13 cellular contexts compared by ENCODE assay signal in genomic region chr19:35754365-35755139, GRCh38. TPM values are rescaled to one million over a fixed set of nuclear protein-coding genes. Genes with fewer than 3 reads are reported as not detected.
DNase-seq lines count a peak whose midpoint lies in the region; ATAC-seq and TF ChIP-seq lines count a peak whose summit lies in the region.
"Had no signal": no experiment of that assay in that cellular context is flagged by ENCODE, and none has a peak within 500 bp of the region (broad histone marks: within the 10 kb centered on the region; RNA-seq: fewer than 3 reads in every experiment).

No MANE protein-coding gene starts in this region.

- CTCF ChIA-PET in activated naive CD4-positive, alpha-beta T cell treated with anti-CD3 and anti-CD28 coated beads, Interleukin-2, amount 10 ng/mL, durations not matched to agents 7 days and 5 days (lab: Charles Lee) = no interaction called here

- TF ChIP-seq CTCF in type B pancreatic cell (conservative IDR thresholded peaks at IDR 0.05) = no peak
- no peak for TF ChIP-seq CTCF in GM10266 (IDR thresholded peaks at IDR 0.05; ENCODE audit: control insufficient read depth, insufficient read depth, low read depth, missing control alignments)

- H3K27ac Mint-ChIP-seq in activated naive CD4-positive, alpha-beta T cell treated with anti-CD3 and anti-CD28 coated beads, Interleukin-2, amount 10 ng/mL, durations not matched to agents 7 days and 5 days = no peak overlapping the region
- peak overlapping the region in 1 of 2 donors; percentile 31 for H3K27ac Mint-ChIP-seq in effector memory CD8-positive, alpha-beta T cell
- no peak overlapping the region for H3K27ac Mint-ChIP-seq in natural killer cell treated with Interleukin-12 subunit alpha and Interleukin-12 subunit beta and Interleukin-15 and Interleukin-18, amount 100 ng/mL, for 72 hours
- H3K27ac Mint-ChIP-seq in type B pancreatic cell = peak overlapping the region; percentile 62
- H3K27ac Mint-ChIP-seq: activated CD8-positive, alpha-beta T cell treated with anti-CD3 and anti-CD28 coated beads, Interleukin-2, amount 10 ng/mL, durations not matched to agents 7 days and 5 days had no signal

- no peak for DNase-seq in activated naive CD4-positive, alpha-beta T cell treated with anti-CD3 and anti-CD28 coated beads, Interleukin-2, amount 10 ng/mL, durations not matched to agents 7 days and 5 days
- no peak for DNase-seq in activated naive CD4-positive, alpha-beta T cell treated with Interleukin-2 at 50 U/mL for 16 hours
- DNase-seq in effector memory CD8-positive, alpha-beta T cell = no peak
- DNase-seq in natural killer cell treated with Interleukin-12 subunit alpha and Interleukin-12 subunit beta and Interleukin-15 and Interleukin-18, amount 100 ng/mL, for 72 hours (ENCODE audit: low spot score) = no peak
- DNase-seq in type B pancreatic cell (ENCODE audit: extremely low spot score, unreplicated experiment) (no peak), NCI-H2107 (lab: John Stamatoyannopoulos, UW) (no peak), cortex of kidney (lab: John Stamatoyannopoulos, UW) (no peak), GM10266 (ENCODE audit: extremely low spot score) (no peak)
- DNase-seq: activated CD8-positive, alpha-beta T cell treated with anti-CD3 and anti-CD28 coated beads, Interleukin-2, amount 10 ng/mL, durations not matched to agents 7 days and 5 days; anterior cingulate cortex; NCI-H2029 treated with DMSO at 0.1 percent for 48 hours had no signal

- no peak for ATAC-seq in effector memory CD8-positive, alpha-beta T cell (replicated peaks)
- ATAC-seq in natural killer cell treated with Interleukin-12 subunit alpha and Interleukin-12 subunit beta and Interleukin-15 and Interleukin-18, amount 100 ng/mL, for 72 hours = no peak
- ATAC-seq: activated CD8-positive, alpha-beta T cell treated with anti-CD3 and anti-CD28 coated beads, Interleukin-2, amount 10 ng/mL, durations not matched to agents 7 days and 5 days; GM12878; K562 had no signal

- peak overlapping the region; percentile 32 for H3K4me3 Mint-ChIP-seq in activated naive CD4-positive, alpha-beta T cell treated with anti-CD3 and anti-CD28 coated beads, Interleukin-2, amount 10 ng/mL, durations not matched to agents 7 days and 5 days
- peak overlapping the region; percentile 33 to 59 for H3K4me3 Mint-ChIP-seq in effector memory CD8-positive, alpha-beta T cell
- H3K4me3 Mint-ChIP-seq in natural killer cell treated with Interleukin-12 subunit alpha and Interleukin-12 subunit beta and Interleukin-15 and Interleukin-18, amount 100 ng/mL, for 72 hours = peak overlapping the region; percentile 27
- peak overlapping the region; percentile 65 for H3K4me3 Mint-ChIP-seq in type B pancreatic cell
- H3K4me3 Mint-ChIP-seq: activated CD8-positive, alpha-beta T cell treated with anti-CD3 and anti-CD28 coated beads, Interleukin-2, amount 10 ng/mL, durations not matched to agents 7 days and 5 days had no signal

- peaks cover 18% of the 10 kb centered on the region for H3K36me3 Mint-ChIP-seq in activated naive CD4-positive, alpha-beta T cell treated with anti-CD3 and anti-CD28 coated beads, Interleukin-2, amount 10 ng/mL, durations not matched to agents 7 days and 5 days
- peaks cover 20% of the 10 kb centered on the region for H3K36me3 Mint-ChIP-seq in effector memory CD8-positive, alpha-beta T cell (ENCODE audit: insufficient read depth)
- no peaks in the 10 kb centered on the region for H3K36me3 Mint-ChIP-seq in natural killer cell treated with Interleukin-12 subunit alpha and Interleukin-12 subunit beta and Interleukin-15 and Interleukin-18, amount 100 ng/mL, for 72 hours
- H3K36me3 Mint-ChIP-seq in type B pancreatic cell = peaks cover 4% of the 10 kb centered on the region

- no peaks in the 10 kb centered on the region for H3K9me3 Mint-ChIP-seq in activated naive CD4-positive, alpha-beta T cell treated with anti-CD3 and anti-CD28 coated beads, Interleukin-2, amount 10 ng/mL, durations not matched to agents 7 days and 5 days
- H3K9me3 Mint-ChIP-seq in effector memory CD8-positive, alpha-beta T cell = no peaks in the 10 kb centered on the region
- H3K9me3 Mint-ChIP-seq in natural killer cell treated with Interleukin-12 subunit alpha and Interleukin-12 subunit beta and Interleukin-15 and Interleukin-18, amount 100 ng/mL, for 72 hours = no peaks in the 10 kb centered on the region
- no peaks in the 10 kb centered on the region for H3K9me3 Mint-ChIP-seq in type B pancreatic cell

- H3K4me1 Mint-ChIP-seq in activated naive CD4-positive, alpha-beta T cell treated with anti-CD3 and anti-CD28 coated beads, Interleukin-2, amount 10 ng/mL, durations not matched to agents 7 days and 5 days = peaks cover 42% of the 10 kb centered on the region
- H3K4me1 Mint-ChIP-seq in effector memory CD8-positive, alpha-beta T cell (ENCODE audit: low read depth in 2 of 2) = peaks cover 27 to 36% of the 10 kb centered on the region in 2 donors
- peaks cover 21 to 35% of the 10 kb centered on the region in 2 donors for H3K4me1 Mint-ChIP-seq in natural killer cell treated with Interleukin-12 subunit alpha and Interleukin-12 subunit beta and Interleukin-15 and Interleukin-18, amount 100 ng/mL, for 72 hours (ENCODE audit: low read depth in 2 of 2)
- H3K4me1 Mint-ChIP-seq in type B pancreatic cell (ENCODE audit: unreplicated experiment) = peaks cover 9% of the 10 kb centered on the region

- H3K27me3 Mint-ChIP-seq in activated naive CD4-positive, alpha-beta T cell treated with anti-CD3 and anti-CD28 coated beads, Interleukin-2, amount 10 ng/mL, durations not matched to agents 7 days and 5 days = peaks cover 13% of the 10 kb centered on the region
- peaks cover 0 to 7% of the 10 kb centered on the region in 2 donors for H3K27me3 Mint-ChIP-seq in effector memory CD8-positive, alpha-beta T cell
- H3K27me3 Mint-ChIP-seq in natural killer cell treated with Interleukin-12 subunit alpha and Interleukin-12 subunit beta and Interleukin-15 and Interleukin-18, amount 100 ng/mL, for 72 hours = peaks cover 0 to 11% of the 10 kb centered on the region in 2 donors
- H3K27me3 Mint-ChIP-seq in type B pancreatic cell = peaks cover 14% of the 10 kb centered on the region

RNA-seq across cellular contexts. Expression of gene HSPB6, which starts 2.3 kb away (rescaled TPM):
- total RNA-seq in natural killer cell treated with Interleukin-12 subunit alpha and Interleukin-12 subunit beta and Interleukin-15 and Interleukin-18, amount 100 ng/mL, for 72 hours = not detected
- total RNA-seq in type B pancreatic cell (ENCODE audit: low replicate concordance) = 0.43 and 0.60 TPM in 2 replicates

RNA-seq across cellular contexts. Expression of gene PROSER3, which starts 3.4 kb away (rescaled TPM):
- total RNA-seq in natural killer cell treated with Interleukin-12 subunit alpha and Interleukin-12 subunit beta and Interleukin-15 and Interleukin-18, amount 100 ng/mL, for 72 hours = 10 to 100 TPM; 36.2 to 53.8 TPM
- total RNA-seq in type B pancreatic cell (ENCODE audit: low replicate concordance) = 34.6 and 48.0 TPM in 2 replicates

RNA-seq across cellular contexts. Expression of gene LIN37, which starts 6.2 kb away (rescaled TPM):
- 10 to 100 TPM in 1 of 2 donors, 1 to 10 TPM in 1; 9.6 to 24.7 TPM for total RNA-seq in natural killer cell treated with Interleukin-12 subunit alpha and Interleukin-12 subunit beta and Interleukin-15 and Interleukin-18, amount 100 ng/mL, for 72 hours
- total RNA-seq in type B pancreatic cell (ENCODE audit: low replicate concordance) = 15.5 and 17.9 TPM in 2 replicates

RNA-seq across cellular contexts. Expression of gene PSENEN, which starts 9.1 kb away (rescaled TPM):
- 10 to 100 TPM; 66.4 to 84.2 TPM for total RNA-seq in natural killer cell treated with Interleukin-12 subunit alpha and Interleukin-12 subunit beta and Interleukin-15 and Interleukin-18, amount 100 ng/mL, for 72 hours
- 74.2 and 85.4 TPM in 2 replicates for total RNA-seq in type B pancreatic cell (ENCODE audit: low replicate concordance)

RNA-seq across cellular contexts. Expression of gene U2AF1L4, which starts 9.3 kb away (rescaled TPM):
- total RNA-seq in natural killer cell treated with Interleukin-12 subunit alpha and Interleukin-12 subunit beta and Interleukin-15 and Interleukin-18, amount 100 ng/mL, for 72 hours = 10 to 100 TPM; 17.0 to 19.1 TPM
- total RNA-seq in type B pancreatic cell (ENCODE audit: low replicate concordance) = 22.2 and 25.4 TPM in 2 replicates
